In genomic region chr11:65524010-65524746, GRCh38 we compare ENCODE assay signal across 6 cellular contexts. TPM values are rescaled to one million over a fixed set of nuclear protein-coding genes. Genes with fewer than 3 reads are reported as not detected.
DNase-seq lines count a peak whose midpoint lies in the region; ATAC-seq and TF ChIP-seq lines count a peak whose summit lies in the region.

No MANE protein-coding gene starts in this region.

- no peak for TF ChIP-seq CTCF in prostate gland (IDR thresholded peaks at IDR 0.05)

- H3K27ac ChIP-seq in duodenal mucosa (ENCODE audit: low read depth, low read length) (no peak overlapping the region), prostate gland (peak overlapping the region; percentile 69 to 72)

- intact Hi-C loops in prostate gland (cut with DNase I): loop anchor here (10.0 kb wide), 1 partner anchor 249 kb away; no protein-coding TSS in a partner anchor

- peak overlapping the region; percentile 50 to 70 for H3K9ac ChIP-seq in duodenal mucosa (ENCODE audit: low read depth in 1 of 2, low read length in 2 of 2)

- H3K9me3 ChIP-seq in MG63: no peaks in the 10 kb centered on the region
- H3K9me3 ChIP-seq in duodenal mucosa (ENCODE audit: control insufficient read depth in 1 of 2, low read length in 2 of 2): no peaks in the 10 kb centered on the region
- no peaks in the 10 kb centered on the region for H3K9me3 ChIP-seq in prostate gland

- 48% methylated on average over 12 of the region's 12 CpGs for WGBS in prostate gland

- TF ChIP-seq POLR2A in prostate gland (IDR thresholded peaks at IDR 0.05): no peak

- no peak for DNase-seq in MG63
- no peak for DNase-seq in prostate gland (ENCODE audit: low spot score)
- no peak for DNase-seq in dermis blood vessel endothelial cell

- H3K4me1 ChIP-seq in duodenal mucosa (ENCODE audit: control insufficient read depth in 1 of 2, insufficient read depth in 2 of 2, low read length in 2 of 2): peaks cover 20 to 25% of the 10 kb centered on the region in 2 donors
- H3K4me1 ChIP-seq in prostate gland (replicated peaks): peaks cover 13% of the 10 kb centered on the region

- H3K36me3 ChIP-seq in MG63 (peaks cover 34% of the 10 kb centered on the region), duodenal mucosa (ENCODE audit: control insufficient read depth in 1 of 2, insufficient read depth in 2 of 2, low read length in 2 of 2) (peaks cover 0 to 14% of the 10 kb centered on the region in 2 donors), prostate gland (no peaks in the 10 kb centered on the region)

- no peak for ATAC-seq in GM18858 (IDR thresholded peaks at IDR 0.05; ENCODE audit: unreplicated experiment)
- ATAC-seq in HG02852 (IDR thresholded peaks at IDR 0.05; ENCODE audit: unreplicated experiment): no peak

- H3K4me3 ChIP-seq in MG63 (peak overlapping the region; percentile 16), duodenal mucosa (ENCODE audit: low read depth in 1 of 2, low read length in 2 of 2) (peak overlapping the region; percentile 23 to 65), prostate gland (no peak overlapping the region)

- H3K27me3 ChIP-seq in MG63 (no peaks in the 10 kb centered on the region), duodenal mucosa (ENCODE audit: control insufficient read depth in 1 of 2, insufficient read depth in 2 of 2, low read length in 2 of 2) (no peaks in the 10 kb centered on the region), prostate gland (replicated peaks; ENCODE audit: insufficient read depth) (no peaks in the 10 kb centered on the region)

RNA-seq across cellular contexts. Expression of gene SCYL1, which starts 0.7 kb away (rescaled TPM):
- 50.1 and 56.3 TPM in 2 replicates for total RNA-seq in MG63 (2014; rRNA removed; shearing (Covaris generic); ENCODE audit: low replicate concordance)
- 100 to 1,000 TPM; 125 to 177 TPM for total RNA-seq in prostate gland
- 67.4 and 71.3 TPM in 2 replicates for total RNA-seq in dermis blood vessel endothelial cell

RNA-seq across cellular contexts. Expression of gene MALAT1, which starts 25.3 kb away (rescaled TPM):
- total RNA-seq in MG63 (2014; rRNA removed; shearing (Covaris generic); ENCODE audit: low replicate concordance): 258 and 283 TPM in 2 replicates
- total RNA-seq in prostate gland (1,000 to 10,000 TPM; 5,964 to 9,097 TPM), dermis blood vessel endothelial cell (2,930 and 8,332 TPM in 2 replicates)

RNA-seq across cellular contexts. Expression of gene LTBP3, which starts 34.0 kb away (rescaled TPM):
- total RNA-seq in MG63 (2014; rRNA removed; shearing (Covaris generic); ENCODE audit: low replicate concordance): 109 and 124 TPM in 2 replicates
- total RNA-seq in prostate gland: 100 to 1,000 TPM; 220 to 234 TPM
- 31.1 and 48.2 TPM in 2 replicates for total RNA-seq in dermis blood vessel endothelial cell

RNA-seq across cellular contexts. Expression of gene ZNRD2, which starts 46.1 kb away (rescaled TPM):
- 51.1 and 90.7 TPM in 2 replicates for total RNA-seq in MG63 (2014; rRNA removed; shearing (Covaris generic); ENCODE audit: low replicate concordance)
- total RNA-seq in prostate gland (10 to 100 TPM; 72.8 to 98.1 TPM), dermis blood vessel endothelial cell (38.7 and 47.5 TPM in 2 replicates)

RNA-seq across cellular contexts. Expression of gene FAM89B, which starts 48.2 kb away (rescaled TPM):
- total RNA-seq in MG63 (2014; rRNA removed; shearing (Covaris generic); ENCODE audit: low replicate concordance): 45.5 and 66.6 TPM in 2 replicates
- total RNA-seq in prostate gland: 10 to 100 TPM; 68.6 to 92.6 TPM
- 23.3 and 24.8 TPM in 2 replicates for total RNA-seq in dermis blood vessel endothelial cell

Comparison
In these comparisons a context has a peak if more than half of its experiments do, and no peak if none do; other contexts are left out.
1. H3K4me3 ChIP-seq: peak in MG63 (single experiment) and duodenal mucosa (2 of 2); none in prostate gland (0 of 2).
2. RNA of gene MALAT1, which starts 25.3 kb away (total RNA-seq): 5,964 to 9,097 TPM in prostate gland and 2,930 to 8,332 TPM in dermis blood vessel endothelial cell; 258 to 283 TPM in MG63; every median in the first group is over 10 times any median in the second.